8 cellular contexts compared by ENCODE assay signal in the genomic region with DNA sequence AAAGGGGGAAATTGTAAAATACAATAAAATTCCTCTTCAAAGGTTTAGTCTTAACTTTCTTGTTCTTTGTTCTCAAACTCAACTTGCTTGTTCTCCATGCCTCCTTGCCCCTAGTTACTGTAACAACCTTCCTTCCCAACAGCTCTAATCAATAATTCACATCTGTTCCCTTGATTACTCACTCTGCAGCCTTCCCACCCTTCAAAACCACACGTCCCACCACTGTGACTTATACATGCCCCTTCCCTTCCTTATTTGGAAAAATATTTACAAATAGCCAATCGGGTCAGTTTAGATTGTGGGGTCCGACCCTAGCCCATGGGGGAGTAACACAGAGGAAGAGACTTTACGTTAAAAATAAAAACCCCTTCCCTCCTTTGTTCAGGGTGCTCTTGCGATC. TPM values are rescaled to one million over a fixed set of nuclear protein-coding genes. Genes with fewer than 3 reads are reported as not detected.
DNase-seq lines count a peak whose midpoint lies in the region; ATAC-seq lines count a peak whose summit lies in the region.

No MANE protein-coding gene starts in this region.

- DNase-seq in GM04504 (ENCODE audit: low read depth), result peak; percentile 48
- DNase-seq in Kasumi-1 (lab: John Stamatoyannopoulos, UW), result peak; percentile 50 to 57
- DNase-seq in activated naive CD4-positive, alpha-beta T cell treated with anti-CD3 and anti-CD28 coated beads, Interleukin-2, amount 50 U/mL, for 72 hours (ENCODE audit: low spot score in 2 of 2), result peak in 1 of 2 donors; percentile 7
- peak; percentile 14 for DNase-seq in iPS-NIHi11 (ENCODE audit: low spot score)
- peak in 1 of 2 donors; percentile 25 for DNase-seq in stimulated activated naive CD8-positive, alpha-beta T cell treated with anti-CD3 and anti-CD28 coated beads, Interleukin-15, amount 100 ng/mL, for 72 hours
- no peak for DNase-seq in medulla oblongata (ENCODE audit: extremely low spot score)
- DNase-seq in T-helper 9 cell, result no peak
- no peak for DNase-seq in OCI-M2 (lab: John Stamatoyannopoulos, UW; ENCODE audit: unreplicated experiment)

- peak; percentile 22 to 31 for ATAC-seq in activated naive CD4-positive, alpha-beta T cell treated with anti-CD3 and anti-CD28 coated beads, Interleukin-2, amount 50 U/mL, for 72 hours
- ATAC-seq in stimulated activated naive CD8-positive, alpha-beta T cell treated with anti-CD3 and anti-CD28 coated beads, Interleukin-15, amount 100 ng/mL, for 72 hours, result peak; percentile 6

- H3K27ac Mint-ChIP-seq in activated naive CD4-positive, alpha-beta T cell treated with anti-CD3 and anti-CD28 coated beads, Interleukin-2, amount 50 U/mL, for 72 hours, result peak overlapping the region; percentile 96 to 97
- H3K27ac Mint-ChIP-seq in stimulated activated naive CD8-positive, alpha-beta T cell treated with anti-CD3 and anti-CD28 coated beads, Interleukin-15, amount 100 ng/mL, for 72 hours, result peak overlapping the region; percentile 23 to 99

- H3K4me3 Mint-ChIP-seq in stimulated activated naive CD8-positive, alpha-beta T cell treated with anti-CD3 and anti-CD28 coated beads, Interleukin-15, amount 100 ng/mL, for 72 hours, result peak overlapping the region; percentile 96 to 99

- peaks cover 19 to 40% of the 10 kb centered on the region in 2 donors for H3K9me3 Mint-ChIP-seq in activated naive CD4-positive, alpha-beta T cell treated with anti-CD3 and anti-CD28 coated beads, Interleukin-2, amount 50 U/mL, for 72 hours
- peaks cover 28 to 34% of the 10 kb centered on the region in 2 donors for H3K9me3 Mint-ChIP-seq in stimulated activated naive CD8-positive, alpha-beta T cell treated with anti-CD3 and anti-CD28 coated beads, Interleukin-15, amount 100 ng/mL, for 72 hours

- peaks cover 50 to 94% of the 10 kb centered on the region in 2 donors for H3K36me3 Mint-ChIP-seq in activated naive CD4-positive, alpha-beta T cell treated with anti-CD3 and anti-CD28 coated beads, Interleukin-2, amount 50 U/mL, for 72 hours

- peaks cover 37% of the 10 kb centered on the region for H3K4me1 Mint-ChIP-seq in stimulated activated naive CD8-positive, alpha-beta T cell treated with anti-CD3 and anti-CD28 coated beads, Interleukin-15, amount 100 ng/mL, for 72 hours

- H3K27me3 Mint-ChIP-seq in stimulated activated naive CD8-positive, alpha-beta T cell treated with anti-CD3 and anti-CD28 coated beads, Interleukin-15, amount 100 ng/mL, for 72 hours, result no peaks in the 10 kb centered on the region

RNA-seq across cellular contexts. Expression of a gene that starts 0.6 kb away (rescaled TPM):
- 10 to 100 TPM; 24.4 to 28.5 TPM for total RNA-seq in activated naive CD4-positive, alpha-beta T cell treated with anti-CD3 and anti-CD28 coated beads, Interleukin-2, amount 50 U/mL, for 72 hours

RNA-seq across cellular contexts. Expression of a gene that starts 34.4 kb away (rescaled TPM):
- 10 to 100 TPM; 19.9 to 20.7 TPM for total RNA-seq in activated naive CD4-positive, alpha-beta T cell treated with anti-CD3 and anti-CD28 coated beads, Interleukin-2, amount 50 U/mL, for 72 hours

Comparison
In these comparisons a context has a peak if more than half of its experiments do, and no peak if none do; other contexts are left out.
1. DNase-seq: peak in GM04504 (single experiment), Kasumi-1 (2 of 2) and iPS-NIHi11 (single experiment); none in medulla oblongata (single experiment), T-helper 9 cell (single experiment) and OCI-M2 (single experiment).